19 cellular contexts compared by ENCODE assay signal in genomic region chrX:19046343-19047215, GRCh38.
DNase-seq lines count a peak whose midpoint lies in the region; TF ChIP-seq lines count a peak whose summit lies in the region.
"Had no signal": no experiment of that assay in that cellular context is flagged by ENCODE, and none has a peak within 500 bp of the region (broad histone marks: within the 10 kb centered on the region; RNA-seq: fewer than 3 reads in every experiment).

No MANE protein-coding gene starts in this region.

- CTCF ChIA-PET in activated naive CD4-positive, alpha-beta T cell treated with anti-CD3 and anti-CD28 coated beads, Interleukin-2, amount 10 ng/mL, durations not matched to agents 7 days and 5 days (lab: Charles Lee): no interaction called here

- H3K27ac Mint-ChIP-seq in activated naive CD4-positive, alpha-beta T cell treated with anti-CD3 and anti-CD28 coated beads, Interleukin-2, amount 10 ng/mL, durations not matched to agents 7 days and 5 days: no peak overlapping the region
- H3K27ac Mint-ChIP-seq: activated CD8-positive, alpha-beta T cell treated with anti-CD3 and anti-CD28 coated beads, Interleukin-2, amount 10 ng/mL, durations not matched to agents 7 days and 5 days; CD8-positive, alpha-beta T cell; effector memory CD8-positive, alpha-beta T cell; stimulated activated naive B cell treated with anti-CD40 and anti-IgM and Interleukin-4, amounts not matched to agents 10 μg/mL and 1 μg/mL and 100 μg/mL, for 72 hours had no signal

- H3K27me3 ChIP-seq in brain microvascular endothelial cell (replicated peaks) (no peaks in the 10 kb centered on the region), dorsolateral prefrontal cortex (peaks cover 0 to 34% (median 0%) of the 10 kb centered on the region in 45 donors)

- H3K4me1 Mint-ChIP-seq in activated naive CD4-positive, alpha-beta T cell treated with anti-CD3 and anti-CD28 coated beads, Interleukin-2, amount 10 ng/mL, durations not matched to agents 7 days and 5 days: no peaks in the 10 kb centered on the region
- H3K4me1 Mint-ChIP-seq: naive B cell; stimulated activated naive B cell treated with anti-CD40 and anti-IgM and Interleukin-4, amounts not matched to agents 10 μg/mL and 1 μg/mL and 100 μg/mL, for 72 hours had no signal

- H3K9me3 Mint-ChIP-seq in activated naive CD4-positive, alpha-beta T cell treated with anti-CD3 and anti-CD28 coated beads, Interleukin-2, amount 10 ng/mL, durations not matched to agents 7 days and 5 days: no peaks in the 10 kb centered on the region
- H3K9me3 Mint-ChIP-seq: CD8-positive, alpha-beta T cell; effector memory CD8-positive, alpha-beta T cell had no signal

- TF ChIP-seq CTCF in brain microvascular endothelial cell (IDR thresholded peaks at IDR 0.05; ENCODE audit: low read depth, low read length, missing control alignments) (no peak), dorsolateral prefrontal cortex (IDR thresholded peaks at IDR 0.05 in 54 of 56, conservative IDR thresholded peaks at IDR 0.05 in 2 of 56; ENCODE audit: low read depth in 1 of 56, partially characterized antibody in 56 of 56) (no peak)

- H3K36me3 Mint-ChIP-seq in activated naive CD4-positive, alpha-beta T cell treated with anti-CD3 and anti-CD28 coated beads, Interleukin-2, amount 10 ng/mL, durations not matched to agents 7 days and 5 days: no peaks in the 10 kb centered on the region
- H3K36me3 Mint-ChIP-seq: CD8-positive, alpha-beta T cell; naive B cell; stimulated activated naive B cell treated with anti-CD40 and anti-IgM and Interleukin-4, amounts not matched to agents 10 μg/mL and 1 μg/mL and 100 μg/mL, for 72 hours had no signal

- H3K27me3 Mint-ChIP-seq in activated naive CD4-positive, alpha-beta T cell treated with anti-CD3 and anti-CD28 coated beads, Interleukin-2, amount 10 ng/mL, durations not matched to agents 7 days and 5 days: no peaks in the 10 kb centered on the region
- H3K27me3 Mint-ChIP-seq: effector memory CD8-positive, alpha-beta T cell; naive B cell had no signal

- in situ Hi-C loops in brain microvascular endothelial cell (cut with HindIII; ENCODE audit: low pct_ligation_motif_present, low sequenced_read_pairs): no loop called here

- intact Hi-C loops in dorsolateral prefrontal cortex (cut with DNase I): no loop called here

- H3K27ac ChIP-seq in brain microvascular endothelial cell (no peak overlapping the region), dorsolateral prefrontal cortex (no peak overlapping the region)

- no peak overlapping the region for H3K4me3 Mint-ChIP-seq in activated naive CD4-positive, alpha-beta T cell treated with anti-CD3 and anti-CD28 coated beads, Interleukin-2, amount 10 ng/mL, durations not matched to agents 7 days and 5 days
- H3K4me3 Mint-ChIP-seq: activated CD8-positive, alpha-beta T cell treated with anti-CD3 and anti-CD28 coated beads, Interleukin-2, amount 10 ng/mL, durations not matched to agents 7 days and 5 days; CD8-positive, alpha-beta T cell; effector memory CD8-positive, alpha-beta T cell; naive B cell; stimulated activated naive B cell treated with anti-CD40 and anti-IgM and Interleukin-4, amounts not matched to agents 10 μg/mL and 1 μg/mL and 100 μg/mL, for 72 hours had no signal

- no peak overlapping the region for H3K4me3 ChIP-seq in brain microvascular endothelial cell (ENCODE audit: low read depth, low read length)
- H3K4me3 ChIP-seq in dorsolateral prefrontal cortex: no peak overlapping the region

- peak; percentile 49 for DNase-seq in EL
- peak; percentile 67 for DNase-seq in M059J (ENCODE audit: low read depth)
- DNase-seq in brain microvascular endothelial cell: peak; percentile 37
- DNase-seq in non-pigmented ciliary epithelial cell (ENCODE audit: low read depth): peak; percentile 6
- DNase-seq in dorsolateral prefrontal cortex: no peak
- no peak for DNase-seq in NCI-H1930 (lab: John Stamatoyannopoulos, UW)
- DNase-seq in NCI-H1092 (lab: John Stamatoyannopoulos, UW): no peak
- DNase-seq in activated naive CD4-positive, alpha-beta T cell treated with anti-CD3 and anti-CD28 coated beads, Interleukin-2, amount 10 ng/mL, durations not matched to agents 7 days and 5 days: no peak
- DNase-seq: activated CD8-positive, alpha-beta T cell treated with anti-CD3 and anti-CD28 coated beads, Interleukin-2, amount 10 ng/mL, durations not matched to agents 7 days and 5 days; activated effector memory CD4-positive, alpha-beta T cell treated with Interleukin-2 at 50 U/mL for 16 hours; CD8-positive, alpha-beta T cell; effector memory CD8-positive, alpha-beta T cell; glutamatergic neuron; left colon; naive B cell; NCI-H1417 treated with DMSO at 0.1 percent for 48 hours; NCI-H526; Right ventricle myocardium superior; stimulated activated naive B cell treated with anti-CD40 and anti-IgM and Interleukin-4, amounts not matched to agents 10 μg/mL and 1 μg/mL and 100 μg/mL, for 72 hours had no signal

- no peaks in the 10 kb centered on the region for H3K36me3 ChIP-seq in brain microvascular endothelial cell (replicated peaks)

Comparison
In these comparisons a context has a peak if more than half of its experiments do, and no peak if none do; other contexts are left out.
1. DNase-seq: peak in EL (single experiment), M059J (single experiment), brain microvascular endothelial cell (single experiment) and non-pigmented ciliary epithelial cell (single experiment); none in dorsolateral prefrontal cortex (0 of 10), NCI-H1930 (0 of 2), NCI-H1092 (single experiment) and activated naive CD4-positive, alpha-beta T cell treated with anti-CD3 and anti-CD28 coated beads, Interleukin-2, amount 10 ng/mL, durations not matched to agents 7 days and 5 days (single experiment).